In genomic region chr14:35534884-35535793, GRCh38 we compare ENCODE assay signal across 1 cellular context.
TF ChIP-seq lines count a peak whose summit lies in the region.

No MANE protein-coding gene starts in this region.

TF ChIP-seq in HepG2, 621 proteins besides CTCF, POLR2A, EP300 and RAD21 (continued from another document and continues in another):
- TF ChIP-seq HMGXB3 (CRISPR knock-in tag; IDR thresholded peaks at IDR 0.05; ENCODE audit: borderline replicate concordance) (peak; percentile 99), THRA (CRISPR knock-in tag; IDR thresholded peaks at IDR 0.05; ENCODE audit: borderline replicate concordance) (peak; percentile 100), DBP (CRISPR knock-in tag; IDR thresholded peaks at IDR 0.05; ENCODE audit: not compliant biosample characterization) (peak; percentile 100), HNF4A (CRISPR knock-in tag; IDR thresholded peaks at IDR 0.05) (peak; percentile 86), MXD3 (CRISPR knock-in tag; IDR thresholded peaks at IDR 0.05) (peak; percentile 100), BATF2 (CRISPR knock-in tag; IDR thresholded peaks at IDR 0.05) (peak; percentile 100), ARHGAP35 (CRISPR knock-in tag; IDR thresholded peaks at IDR 0.05; ENCODE audit: borderline replicate concordance) (peak; percentile 100), KLF13 (CRISPR knock-in tag; IDR thresholded peaks at IDR 0.05) (peak; percentile 100), NPAS2 (CRISPR knock-in tag; IDR thresholded peaks at IDR 0.05; ENCODE audit: borderline replicate concordance) (peak; percentile 100), ZBTB38 (CRISPR knock-in tag; IDR thresholded peaks at IDR 0.05) (peak; percentile 100), ZNF138 (CRISPR knock-in tag; IDR thresholded peaks at IDR 0.05; ENCODE audit: low read depth) (peak; percentile 100), RARA (CRISPR knock-in tag; IDR thresholded peaks at IDR 0.05) (peak; percentile 99), ZNF563 (CRISPR knock-in tag; IDR thresholded peaks at IDR 0.05) (peak; percentile 100), SP4 (CRISPR knock-in tag; IDR thresholded peaks at IDR 0.05) (peak; percentile 100), SP140L (CRISPR knock-in tag; IDR thresholded peaks at IDR 0.05; ENCODE audit: borderline replicate concordance) (peak; percentile 100), MTF1 (CRISPR knock-in tag; IDR thresholded peaks at IDR 0.05) (peak; percentile 100), ZFP36 (IDR thresholded peaks at IDR 0.05; ENCODE audit: borderline replicate concordance, low read depth, low read length, partially characterized antibody) (peak; percentile 61), KAT8 (CRISPR knock-in tag; IDR thresholded peaks at IDR 0.05) (peak; percentile 99), ZNF776 (CRISPR knock-in tag; IDR thresholded peaks at IDR 0.05) (peak; percentile 100), TGIF2 (CRISPR knock-in tag; IDR thresholded peaks at IDR 0.05) (peak; percentile 100), ZNF337 (CRISPR knock-in tag; IDR thresholded peaks at IDR 0.05; ENCODE audit: borderline replicate concordance, low read depth) (peak; percentile 100)
- TF ChIP-seq, protein P1, sequence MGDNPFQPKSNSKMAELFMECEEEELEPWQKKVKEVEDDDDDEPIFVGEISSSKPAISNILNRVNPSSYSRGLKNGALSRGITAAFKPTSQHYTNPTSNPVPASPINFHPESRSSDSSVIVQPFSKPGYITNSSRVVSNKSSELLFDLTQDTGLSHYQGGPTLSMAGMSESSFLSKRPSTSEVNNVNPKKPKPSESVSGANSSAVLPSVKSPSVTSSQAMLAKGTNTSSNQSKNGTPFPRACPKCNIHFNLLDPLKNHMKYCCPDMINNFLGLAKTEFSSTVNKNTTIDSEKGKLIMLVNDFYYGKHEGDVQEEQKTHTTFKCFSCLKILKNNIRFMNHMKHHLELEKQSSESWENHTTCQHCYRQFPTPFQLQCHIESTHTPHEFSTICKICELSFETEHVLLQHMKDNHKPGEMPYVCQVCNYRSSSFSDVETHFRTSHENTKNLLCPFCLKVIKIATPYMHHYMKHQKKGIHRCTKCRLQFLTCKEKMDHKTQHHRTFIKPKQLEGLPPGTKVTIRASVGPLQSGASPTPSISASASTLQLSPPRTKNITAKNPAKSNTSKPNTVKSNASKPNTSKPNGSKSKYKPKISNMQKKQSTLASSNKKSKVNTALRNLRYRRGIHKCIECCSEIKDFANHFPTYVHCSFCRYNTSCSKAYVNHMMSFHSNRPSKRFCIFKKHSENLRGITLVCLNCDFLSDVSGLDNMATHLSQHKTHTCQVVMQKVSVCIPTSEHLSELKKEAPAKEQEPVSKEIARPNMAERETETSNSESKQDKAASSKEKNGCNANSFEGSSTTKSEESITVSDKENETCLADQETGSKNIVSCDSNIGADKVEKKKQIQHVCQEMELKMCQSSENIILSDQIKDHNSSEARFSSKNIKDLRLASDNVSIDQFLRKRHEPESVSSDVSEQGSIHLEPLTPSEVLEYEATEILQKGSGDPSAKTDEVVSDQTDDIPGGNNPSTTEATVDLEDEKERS (CRISPR knock-in tag; IDR thresholded peaks at IDR 0.05), result peak; percentile 100
- TF ChIP-seq, protein P2, sequence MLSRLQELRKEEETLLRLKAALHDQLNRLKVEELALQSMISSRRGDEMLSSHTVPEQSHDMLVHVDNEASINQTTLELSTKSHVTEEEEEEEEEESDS (CRISPR knock-in tag; IDR thresholded peaks at IDR 0.05; ENCODE audit: borderline replicate concordance), result peak; percentile 99
- TF ChIP-seq, protein P3, sequence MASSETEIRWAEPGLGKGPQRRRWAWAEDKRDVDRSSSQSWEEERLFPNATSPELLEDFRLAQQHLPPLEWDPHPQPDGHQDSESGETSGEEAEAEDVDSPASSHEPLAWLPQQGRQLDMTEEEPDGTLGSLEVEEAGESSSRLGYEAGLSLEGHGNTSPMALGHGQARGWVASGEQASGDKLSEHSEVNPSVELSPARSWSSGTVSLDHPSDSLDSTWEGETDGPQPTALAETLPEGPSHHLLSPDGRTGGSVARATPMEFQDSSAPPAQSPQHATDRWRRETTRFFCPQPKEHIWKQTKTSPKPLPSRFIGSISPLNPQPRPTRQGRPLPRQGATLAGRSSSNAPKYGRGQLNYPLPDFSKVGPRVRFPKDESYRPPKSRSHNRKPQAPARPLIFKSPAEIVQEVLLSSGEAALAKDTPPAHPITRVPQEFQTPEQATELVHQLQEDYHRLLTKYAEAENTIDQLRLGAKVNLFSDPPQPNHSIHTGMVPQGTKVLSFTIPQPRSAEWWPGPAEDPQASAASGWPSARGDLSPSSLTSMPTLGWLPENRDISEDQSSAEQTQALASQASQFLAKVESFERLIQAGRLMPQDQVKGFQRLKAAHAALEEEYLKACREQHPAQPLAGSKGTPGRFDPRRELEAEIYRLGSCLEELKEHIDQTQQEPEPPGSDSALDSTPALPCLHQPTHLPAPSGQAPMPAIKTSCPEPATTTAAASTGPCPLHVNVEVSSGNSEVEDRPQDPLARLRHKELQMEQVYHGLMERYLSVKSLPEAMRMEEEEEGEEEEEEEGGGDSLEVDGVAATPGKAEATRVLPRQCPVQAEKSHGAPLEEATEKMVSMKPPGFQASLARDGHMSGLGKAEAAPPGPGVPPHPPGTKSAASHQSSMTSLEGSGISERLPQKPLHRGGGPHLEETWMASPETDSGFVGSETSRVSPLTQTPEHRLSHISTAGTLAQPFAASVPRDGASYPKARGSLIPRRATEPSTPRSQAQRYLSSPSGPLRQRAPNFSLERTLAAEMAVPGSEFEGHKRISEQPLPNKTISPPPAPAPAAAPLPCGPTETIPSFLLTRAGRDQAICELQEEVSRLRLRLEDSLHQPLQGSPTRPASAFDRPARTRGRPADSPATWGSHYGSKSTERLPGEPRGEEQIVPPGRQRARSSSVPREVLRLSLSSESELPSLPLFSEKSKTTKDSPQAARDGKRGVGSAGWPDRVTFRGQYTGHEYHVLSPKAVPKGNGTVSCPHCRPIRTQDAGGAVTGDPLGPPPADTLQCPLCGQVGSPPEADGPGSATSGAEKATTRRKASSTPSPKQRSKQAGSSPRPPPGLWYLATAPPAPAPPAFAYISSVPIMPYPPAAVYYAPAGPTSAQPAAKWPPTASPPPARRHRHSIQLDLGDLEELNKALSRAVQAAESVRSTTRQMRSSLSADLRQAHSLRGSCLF (CRISPR knock-in tag; IDR thresholded peaks at IDR 0.05; ENCODE audit: borderline replicate concordance), result peak; percentile 100
- TF ChIP-seq, protein P4, sequence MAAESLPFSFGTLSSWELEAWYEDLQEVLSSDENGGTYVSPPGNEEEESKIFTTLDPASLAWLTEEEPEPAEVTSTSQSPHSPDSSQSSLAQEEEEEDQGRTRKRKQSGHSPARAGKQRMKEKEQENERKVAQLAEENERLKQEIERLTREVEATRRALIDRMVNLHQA (CRISPR knock-in tag; IDR thresholded peaks at IDR 0.05), result peak; percentile 99
- TF ChIP-seq, protein P5, sequence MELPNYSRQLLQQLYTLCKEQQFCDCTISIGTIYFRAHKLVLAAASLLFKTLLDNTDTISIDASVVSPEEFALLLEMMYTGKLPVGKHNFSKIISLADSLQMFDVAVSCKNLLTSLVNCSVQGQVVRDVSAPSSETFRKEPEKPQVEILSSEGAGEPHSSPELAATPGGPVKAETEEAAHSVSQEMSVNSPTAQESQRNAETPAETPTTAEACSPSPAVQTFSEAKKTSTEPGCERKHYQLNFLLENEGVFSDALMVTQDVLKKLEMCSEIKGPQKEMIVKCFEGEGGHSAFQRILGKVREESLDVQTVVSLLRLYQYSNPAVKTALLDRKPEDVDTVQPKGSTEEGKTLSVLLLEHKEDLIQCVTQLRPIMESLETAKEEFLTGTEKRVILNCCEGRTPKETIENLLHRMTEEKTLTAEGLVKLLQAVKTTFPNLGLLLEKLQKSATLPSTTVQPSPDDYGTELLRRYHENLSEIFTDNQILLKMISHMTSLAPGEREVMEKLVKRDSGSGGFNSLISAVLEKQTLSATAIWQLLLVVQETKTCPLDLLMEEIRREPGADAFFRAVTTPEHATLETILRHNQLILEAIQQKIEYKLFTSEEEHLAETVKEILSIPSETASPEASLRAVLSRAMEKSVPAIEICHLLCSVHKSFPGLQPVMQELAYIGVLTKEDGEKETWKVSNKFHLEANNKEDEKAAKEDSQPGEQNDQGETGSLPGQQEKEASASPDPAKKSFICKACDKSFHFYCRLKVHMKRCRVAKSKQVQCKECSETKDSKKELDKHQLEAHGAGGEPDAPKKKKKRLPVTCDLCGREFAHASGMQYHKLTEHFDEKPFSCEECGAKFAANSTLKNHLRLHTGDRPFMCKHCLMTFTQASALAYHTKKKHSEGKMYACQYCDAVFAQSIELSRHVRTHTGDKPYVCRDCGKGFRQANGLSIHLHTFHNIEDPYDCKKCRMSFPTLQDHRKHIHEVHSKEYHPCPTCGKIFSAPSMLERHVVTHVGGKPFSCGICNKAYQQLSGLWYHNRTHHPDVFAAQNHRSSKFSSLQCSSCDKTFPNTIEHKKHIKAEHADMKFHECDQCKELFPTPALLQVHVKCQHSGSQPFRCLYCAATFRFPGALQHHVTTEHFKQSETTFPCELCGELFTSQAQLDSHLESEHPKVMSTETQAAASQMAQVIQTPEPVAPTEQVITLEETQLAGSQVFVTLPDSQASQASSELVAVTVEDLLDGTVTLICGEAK (IDR thresholded peaks at IDR 0.05), result no peak; the same call in 1 of the 2 replicates
- TF ChIP-seq, protein P5 (CRISPR knock-in tag; IDR thresholded peaks at IDR 0.05), result peak; percentile 99
